ENCODE assay signal across 8 cellular contexts in genomic region chrX:154379569-154379951, GRCh38. TPM values are rescaled to one million over a fixed set of nuclear protein-coding genes. Genes with fewer than 3 reads are reported as not detected.
A peak's percentile ranks its signal among the peaks of the same experiment; 100 is the strongest.
DNase-seq lines count a peak whose midpoint lies in the region; ATAC-seq and TF ChIP-seq lines count a peak whose summit lies in the region.

No MANE protein-coding gene starts in this region.

- peak overlapping the region; percentile 71 for H3K27ac ChIP-seq in muscle layer of colon (ENCODE audit: low read depth, low read length)

- TF ChIP-seq CTCF in AG10803 (conservative IDR thresholded peaks at IDR 0.05; ENCODE audit: low read length) (no peak), cardiac fibroblast (IDR thresholded peaks at IDR 0.05; ENCODE audit: low read depth, low read length) (no peak), omental fat pad (IDR thresholded peaks at IDR 0.05) (no peak)

- H3K36me3 ChIP-seq in muscle layer of colon (ENCODE audit: insufficient read depth, low read length): no peaks in the 10 kb centered on the region

- H3K9me3 ChIP-seq in muscle layer of colon (ENCODE audit: low read length): no peaks in the 10 kb centered on the region

- H3K4me3 ChIP-seq in AG10803 (ENCODE audit: low read length): peak overlapping the region; percentile 74
- peak overlapping the region; percentile 64 to 71 for H3K4me3 ChIP-seq in cardiac fibroblast (replicated peaks in 1 of 2; ENCODE audit: low read depth in 2 of 2, low read length in 2 of 2)
- H3K4me3 ChIP-seq in muscle layer of colon (ENCODE audit: low read depth in 1 of 2, low read length in 2 of 2): peak overlapping the region; percentile 60 to 75

- peak; percentile 0 for ATAC-seq in HG03196 (IDR thresholded peaks at IDR 0.05; ENCODE audit: unreplicated experiment)
- no peak for ATAC-seq in omental fat pad (ENCODE audit: low FRiP score)
- no peak for ATAC-seq in HG03135 (IDR thresholded peaks at IDR 0.05; ENCODE audit: unreplicated experiment)

- peaks cover 24% of the 10 kb centered on the region for H3K4me1 ChIP-seq in muscle layer of colon (ENCODE audit: insufficient read depth, low read length)

- DNase-seq in AG10803 (ENCODE audit: low read depth) (no peak), cardiac fibroblast (ENCODE audit: low read depth in 2 of 2) (no peak), omental fat pad (ENCODE audit: low spot score) (no peak), DMS53 (lab: John Stamatoyannopoulos, UW) (no peak), AG20443 (ENCODE audit: low spot score) (no peak)

- peak overlapping the region; percentile 88 for H3K9ac ChIP-seq in muscle layer of colon (ENCODE audit: low read length)

- peaks cover 0 to 5% of the 10 kb centered on the region in 2 donors for H3K27me3 ChIP-seq in muscle layer of colon (ENCODE audit: control insufficient read depth in 1 of 2, insufficient read depth in 2 of 2, low read length in 2 of 2)

RNA-seq across cellular contexts. Expression of gene EMD, which starts 0.5 kb away (rescaled TPM):
- total RNA-seq in omental fat pad: 10 to 100 TPM; 25.7 to 61.8 (median 53.2) TPM

RNA-seq across cellular contexts. Expression of gene FLNA, which starts 5.1 kb away (rescaled TPM):
- 1,000 to 10,000 TPM in 1 of 4 donors, 100 to 1,000 TPM in 3; 496 to 1,133 (median 729) TPM for total RNA-seq in omental fat pad

RNA-seq across cellular contexts. Expression of gene RPL10, which starts 18.6 kb away (rescaled TPM):
- 1,000 to 10,000 TPM; 6,220 to 8,957 (median 7,673) TPM for total RNA-seq in omental fat pad

RNA-seq across cellular contexts. Expression of gene DNASE1L1, which starts 29.5 kb away (rescaled TPM):
- total RNA-seq in omental fat pad: 10 to 100 TPM; 33.4 to 47.3 (median 38.8) TPM

RNA-seq across cellular contexts. Expression of gene TAFAZZIN, which starts 31.8 kb away (rescaled TPM):
- total RNA-seq in omental fat pad: 10 to 100 TPM; 20.8 to 76.3 (median 33.1) TPM
